Comparison of ENCODE assay signal across 11 cellular contexts in the genomic region with DNA sequence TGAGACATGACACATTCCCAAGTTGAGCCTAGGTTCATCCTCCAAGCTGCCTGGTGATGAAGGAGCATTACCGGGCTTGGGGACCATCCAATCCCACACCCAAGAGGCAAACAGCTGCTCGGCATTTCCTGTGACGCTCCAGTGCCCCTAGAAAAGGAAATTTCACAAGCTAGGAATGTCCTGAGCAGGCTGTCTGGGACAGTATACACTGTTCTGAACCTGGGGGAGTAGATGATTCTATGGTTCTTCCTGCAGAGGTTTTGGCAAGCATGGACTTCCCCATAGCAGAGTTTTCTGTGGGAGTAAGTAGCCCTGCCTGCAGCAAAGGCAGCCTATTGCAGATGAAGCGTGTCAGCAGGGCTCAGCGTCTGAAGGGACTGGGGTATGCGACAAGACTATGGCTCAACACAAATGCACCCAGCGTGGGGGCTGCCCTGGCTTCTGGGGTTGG. TPM values are rescaled to one million over a fixed set of nuclear protein-coding genes. Genes with fewer than 3 reads are reported as not detected.
DNase-seq lines count a peak whose midpoint lies in the region; ATAC-seq and TF ChIP-seq lines count a peak whose summit lies in the region.
"Had no signal": no experiment of that assay in that cellular context is flagged by ENCODE, and none has a peak within 500 bp of the region (broad histone marks: within the 10 kb centered on the region; RNA-seq: fewer than 3 reads in every experiment).

No MANE protein-coding gene starts in this region.

- DNase-seq in activated naive CD4-positive, alpha-beta T cell treated with anti-CD3 and anti-CD28 coated beads, Interleukin-2, amount 10 ng/mL, durations not matched to agents 7 days and 5 days, result no peak
- no peak for DNase-seq in activated naive CD4-positive, alpha-beta T cell treated with anti-CD3 and anti-CD28 coated beads, Interleukin-2, amount 50 U/mL, for 72 hours (ENCODE audit: low spot score in 2 of 2)
- DNase-seq in colonic mucosa (no peak), right lobe of liver (no peak), uterus (peak; percentile 59 to 69), T1000 (lab: John Stamatoyannopoulos, UW) (no peak)
- DNase-seq in activated naive CD4-positive, alpha-beta T cell treated with anti-CD3 and anti-CD28 coated beads for 36 hours, result no peak
- DNase-seq: NCI-H774; stimulated activated naive B cell treated with anti-CD40 and anti-IgM and Interleukin-4, amounts not matched to agents 10 μg/mL and 1 μg/mL and 100 μg/mL, for 72 hours had no signal

- H3K36me3 ChIP-seq in colonic mucosa, result no peaks in the 10 kb centered on the region
- no peaks in the 10 kb centered on the region for H3K36me3 ChIP-seq in right lobe of liver
- no peaks in the 10 kb centered on the region for H3K36me3 ChIP-seq in uterus

- ATAC-seq in activated naive CD4-positive, alpha-beta T cell treated with anti-CD3 and anti-CD28 coated beads, Interleukin-2, amount 50 U/mL, for 72 hours, result no peak
- ATAC-seq in right lobe of liver (peak; percentile 57 to 78 (median 71)), GM19351 (IDR thresholded peaks at IDR 0.05; ENCODE audit: unreplicated experiment) (no peak)

- H3K27me3 ChIP-seq in colonic mucosa (no peaks in the 10 kb centered on the region), right lobe of liver (no peaks in the 10 kb centered on the region), uterus (no peaks in the 10 kb centered on the region)

- H3K4me3 ChIP-seq in colonic mucosa (no peak overlapping the region), right lobe of liver (no peak overlapping the region), uterus (no peak overlapping the region)

- H3K4me1 Mint-ChIP-seq in activated naive CD4-positive, alpha-beta T cell treated with anti-CD3 and anti-CD28 coated beads, Interleukin-2, amount 10 ng/mL, durations not matched to agents 7 days and 5 days, result peaks cover 26% of the 10 kb centered on the region
- peaks cover 19% of the 10 kb centered on the region for H3K4me1 Mint-ChIP-seq in activated naive CD4-positive, alpha-beta T cell treated with anti-CD3 and anti-CD28 coated beads for 36 hours (ENCODE audit: low read depth)

- peaks cover 15% of the 10 kb centered on the region for H3K36me3 Mint-ChIP-seq in activated naive CD4-positive, alpha-beta T cell treated with anti-CD3 and anti-CD28 coated beads, Interleukin-2, amount 10 ng/mL, durations not matched to agents 7 days and 5 days
- peaks cover 0 to 13% of the 10 kb centered on the region in 2 donors for H3K36me3 Mint-ChIP-seq in activated naive CD4-positive, alpha-beta T cell treated with anti-CD3 and anti-CD28 coated beads, Interleukin-2, amount 50 U/mL, for 72 hours
- H3K36me3 Mint-ChIP-seq in activated naive CD4-positive, alpha-beta T cell treated with anti-CD3 and anti-CD28 coated beads for 36 hours (ENCODE audit: low read depth), result peaks cover 7% of the 10 kb centered on the region

- H3K27me3 Mint-ChIP-seq in activated naive CD4-positive, alpha-beta T cell treated with anti-CD3 and anti-CD28 coated beads, Interleukin-2, amount 10 ng/mL, durations not matched to agents 7 days and 5 days, result no peaks in the 10 kb centered on the region
- no peaks in the 10 kb centered on the region for H3K27me3 Mint-ChIP-seq in activated naive CD4-positive, alpha-beta T cell treated with anti-CD3 and anti-CD28 coated beads for 36 hours (ENCODE audit: low read depth)
- H3K27me3 Mint-ChIP-seq: memory B cell; stimulated activated naive B cell treated with anti-CD40 and anti-IgM and Interleukin-4, amounts not matched to agents 10 μg/mL and 1 μg/mL and 100 μg/mL, for 72 hours had no signal

- H3K4me1 ChIP-seq in colonic mucosa (peaks cover 4% of the 10 kb centered on the region), right lobe of liver (peaks cover 0 to 5% (median 0%) of the 10 kb centered on the region in 4 donors), uterus (peaks cover 0 to 8% of the 10 kb centered on the region in 2 donors)

- H3K9me3 Mint-ChIP-seq in activated naive CD4-positive, alpha-beta T cell treated with anti-CD3 and anti-CD28 coated beads, Interleukin-2, amount 10 ng/mL, durations not matched to agents 7 days and 5 days, result no peaks in the 10 kb centered on the region
- no peaks in the 10 kb centered on the region for H3K9me3 Mint-ChIP-seq in activated naive CD4-positive, alpha-beta T cell treated with anti-CD3 and anti-CD28 coated beads, Interleukin-2, amount 50 U/mL, for 72 hours
- no peaks in the 10 kb centered on the region for H3K9me3 Mint-ChIP-seq in activated naive CD4-positive, alpha-beta T cell treated with anti-CD3 and anti-CD28 coated beads for 36 hours
- H3K9me3 Mint-ChIP-seq: memory B cell; stimulated activated naive B cell treated with anti-CD40 and anti-IgM and Interleukin-4, amounts not matched to agents 10 μg/mL and 1 μg/mL and 100 μg/mL, for 72 hours had no signal

- CTCF ChIA-PET in activated naive CD4-positive, alpha-beta T cell treated with anti-CD3 and anti-CD28 coated beads, Interleukin-2, amount 10 ng/mL, durations not matched to agents 7 days and 5 days (lab: Charles Lee), result interaction anchor here (1.0 to 2.9 kb wide), 5 partner anchors 7 to 139 kb away, joined by 4 to 13 read pairs (median 4); no protein-coding TSS in a partner anchor
- CTCF ChIA-PET in activated naive CD4-positive, alpha-beta T cell treated with anti-CD3 and anti-CD28 coated beads for 36 hours (lab: Charles Lee), result interaction anchor here (1.2 to 1.7 kb wide), 4 partner anchors 12 to 135 kb away, joined by 3 to 7 read pairs (median 4); no protein-coding TSS in a partner anchor

- TF ChIP-seq CTCF in colonic mucosa (IDR thresholded peaks at IDR 0.05) (no peak), right lobe of liver (IDR thresholded peaks at IDR 0.05) (no peak), uterus (IDR thresholded peaks at IDR 0.05) (no peak)

- H3K9me3 ChIP-seq in colonic mucosa (no peaks in the 10 kb centered on the region), right lobe of liver (no peaks in the 10 kb centered on the region), uterus (no peaks in the 10 kb centered on the region)

- intact Hi-C loops in colonic mucosa (cut with DNase I), result no loop called here
- intact Hi-C loops in right lobe of liver (cut with DNase I), result no loop called here
- intact Hi-C loops in uterus (cut with DNase I; ENCODE audit: low total_unique reads), result no loop called here
- intact Hi-C loops in activated naive CD4-positive, alpha-beta T cell treated with anti-CD3 and anti-CD28 coated beads for 36 hours (cut with micrococcal nuclease), result no loop called here

- H3K27ac ChIP-seq in colonic mucosa, result peak overlapping the region; percentile 4
- no peak overlapping the region for H3K27ac ChIP-seq in right lobe of liver
- peak overlapping the region; percentile 10 to 23 for H3K27ac ChIP-seq in uterus

- TF ChIP-seq POLR2A in right lobe of liver (IDR thresholded peaks at IDR 0.05) (no peak), uterus (IDR thresholded peaks at IDR 0.05) (no peak)

- H3K27ac Mint-ChIP-seq in activated naive CD4-positive, alpha-beta T cell treated with anti-CD3 and anti-CD28 coated beads, Interleukin-2, amount 10 ng/mL, durations not matched to agents 7 days and 5 days, result peak overlapping the region; percentile 17
- H3K27ac Mint-ChIP-seq in activated naive CD4-positive, alpha-beta T cell treated with anti-CD3 and anti-CD28 coated beads, Interleukin-2, amount 50 U/mL, for 72 hours, result peak overlapping the region in 1 of 2 donors; percentile 60
- H3K27ac Mint-ChIP-seq in activated naive CD4-positive, alpha-beta T cell treated with anti-CD3 and anti-CD28 coated beads for 36 hours, result no peak overlapping the region
- H3K27ac Mint-ChIP-seq: stimulated activated naive B cell treated with anti-CD40 and anti-IgM and Interleukin-4, amounts not matched to agents 10 μg/mL and 1 μg/mL and 100 μg/mL, for 72 hours had no signal

- WGBS in right lobe of liver (ENCODE audit: insufficient coverage, low coverage, low lambda C conversion rate, missing lambda C conversion rate), result 40% methylated on average over 3 of the region's 7 CpGs

- no peak overlapping the region for H3K4me3 Mint-ChIP-seq in activated naive CD4-positive, alpha-beta T cell treated with anti-CD3 and anti-CD28 coated beads, Interleukin-2, amount 10 ng/mL, durations not matched to agents 7 days and 5 days
- H3K4me3 Mint-ChIP-seq in activated naive CD4-positive, alpha-beta T cell treated with anti-CD3 and anti-CD28 coated beads for 36 hours, result no peak overlapping the region
- H3K4me3 Mint-ChIP-seq: memory B cell; stimulated activated naive B cell treated with anti-CD40 and anti-IgM and Interleukin-4, amounts not matched to agents 10 μg/mL and 1 μg/mL and 100 μg/mL, for 72 hours had no signal

- no peak overlapping the region for H3K9ac ChIP-seq in colonic mucosa (ENCODE audit: low read depth in 2 of 2, low read length in 2 of 2)

RNA-seq across cellular contexts. Expression of gene SRSF5, which starts 47.4 kb away (rescaled TPM):
- 100 to 1,000 TPM; 324 to 364 TPM for total RNA-seq in activated naive CD4-positive, alpha-beta T cell treated with anti-CD3 and anti-CD28 coated beads, Interleukin-2, amount 50 U/mL, for 72 hours
- 100 to 1,000 TPM; 198 to 206 TPM for total RNA-seq in colonic mucosa
- total RNA-seq in right lobe of liver, result 100 to 1,000 TPM in 4 of 6 experiments, 10 to 100 TPM in 2; 82.3 to 204 (median 126) TPM
- total RNA-seq in uterus, result 100 to 1,000 TPM; 183 to 570 (median 403) TPM
- total RNA-seq in activated naive CD4-positive, alpha-beta T cell treated with anti-CD3 and anti-CD28 coated beads for 36 hours, result 100 to 1,000 TPM; 296 to 297 TPM

Comparison
In these comparisons a context has a peak if more than half of its experiments do, and no peak if none do; other contexts are left out.
1. DNase-seq: peak in uterus (2 of 2); none in activated naive CD4-positive, alpha-beta T cell treated with anti-CD3 and anti-CD28 coated beads, Interleukin-2, amount 10 ng/mL, durations not matched to agents 7 days and 5 days (single experiment), activated naive CD4-positive, alpha-beta T cell treated with anti-CD3 and anti-CD28 coated beads, Interleukin-2, amount 50 U/mL, for 72 hours (0 of 2), colonic mucosa (single experiment), right lobe of liver (0 of 3), T1000 (single experiment) and activated naive CD4-positive, alpha-beta T cell treated with anti-CD3 and anti-CD28 coated beads for 36 hours (single experiment).
2. ATAC-seq: peak in right lobe of liver (4 of 4); none in activated naive CD4-positive, alpha-beta T cell treated with anti-CD3 and anti-CD28 coated beads, Interleukin-2, amount 50 U/mL, for 72 hours (0 of 2) and GM19351 (single experiment).
3. H3K27ac ChIP-seq: peak in colonic mucosa (single experiment) and uterus (2 of 2); none in right lobe of liver (0 of 3).